9 cellular contexts compared by ENCODE assay signal in genomic region chr1:145281037-145281727, GRCh38. TPM values are rescaled to one million over a fixed set of nuclear protein-coding genes. Genes with fewer than 3 reads are reported as not detected.
DNase-seq lines count a peak whose midpoint lies in the region; ATAC-seq lines count a peak whose summit lies in the region.
"Not testable (repeated sequence)": the region's sequence is repeated elsewhere in the genome, so short reads cannot be mapped to it uniquely, and the experiment has no call there.
"Had no signal": no experiment of that assay in that cellular context is flagged by ENCODE, and none has a peak within 500 bp of the region (broad histone marks: within the 10 kb centered on the region; RNA-seq: fewer than 3 reads in every experiment).

No MANE protein-coding gene starts in this region.

- not testable (repeated sequence) for H3K36me3 ChIP-seq in mesenchymal stem cell (ENCODE audit: control insufficient read depth in 1 of 2, insufficient read depth in 2 of 2, low read depth in 1 of 2, low read length in 2 of 2)

- not testable (repeated sequence) for H3K27me3 Mint-ChIP-seq in activated CD8-positive, alpha-beta T cell treated with anti-CD3 and anti-CD28 coated beads, Interleukin-2, amount 10 ng/mL, durations not matched to agents 7 days and 5 days (ENCODE audit: low read depth)

- H2BK5ac ChIP-seq in mesenchymal stem cell (ENCODE audit: low read depth, low read length, poor library complexity, severe bottlenecking) = not testable (repeated sequence)

- H3K18ac ChIP-seq in mesenchymal stem cell (ENCODE audit: low read depth in 1 of 2, low read length in 2 of 2) = not testable (repeated sequence)

- H4K91ac ChIP-seq in mesenchymal stem cell (ENCODE audit: low read length) = not testable (repeated sequence)

- H2BK15ac ChIP-seq in mesenchymal stem cell (ENCODE audit: low read depth, poor library complexity, severe bottlenecking) = not testable (repeated sequence)

- H2AK5ac ChIP-seq in mesenchymal stem cell (ENCODE audit: low read length, severe bottlenecking) = not testable (repeated sequence)

- peak overlapping the region; percentile 94 for H3K27ac Mint-ChIP-seq in activated CD8-positive, alpha-beta T cell treated with anti-CD3 and anti-CD28 coated beads, Interleukin-2, amount 10 ng/mL, durations not matched to agents 7 days and 5 days

- peak overlapping the region; percentile 85 for H3K4me3 Mint-ChIP-seq in activated CD8-positive, alpha-beta T cell treated with anti-CD3 and anti-CD28 coated beads, Interleukin-2, amount 10 ng/mL, durations not matched to agents 7 days and 5 days

- H2BK12ac ChIP-seq in mesenchymal stem cell (ENCODE audit: low read length in 2 of 2) = not testable (repeated sequence)

- peak overlapping the region; percentile 9 for H3K27ac ChIP-seq in mesenchymal stem cell (ENCODE audit: low read length, poor library complexity, severe bottlenecking)

- peaks cover 11% of the 10 kb centered on the region for H3K4me1 Mint-ChIP-seq in activated CD8-positive, alpha-beta T cell treated with anti-CD3 and anti-CD28 coated beads, Interleukin-2, amount 10 ng/mL, durations not matched to agents 7 days and 5 days (ENCODE audit: low read depth)

- under 1% methylated on average over 18 of the region's 34 CpGs for WGBS in mesenchymal stem cell

- not testable (repeated sequence) for H3K36me3 Mint-ChIP-seq in activated CD8-positive, alpha-beta T cell treated with anti-CD3 and anti-CD28 coated beads, Interleukin-2, amount 10 ng/mL, durations not matched to agents 7 days and 5 days (ENCODE audit: low read depth)

- DNase-seq in COR-L47 (lab: John Stamatoyannopoulos, UW) (peak; percentile 88), HPDE6-E6E7 (ENCODE audit: extremely low spot score) (peak; percentile 49), NK-92 (lab: John Stamatoyannopoulos, UW; ENCODE audit: unreplicated experiment) (peak; percentile 42), ecto neural progenitor cell (ENCODE audit: low spot score) (peak; percentile 89), mesenchymal stem cell (peak; percentile 98)
- peak; percentile 93 for DNase-seq in activated CD8-positive, alpha-beta T cell treated with anti-CD3 and anti-CD28 coated beads, Interleukin-2, amount 10 ng/mL, durations not matched to agents 7 days and 5 days
- peak; percentile 76 to 88 (median 79) for DNase-seq in stimulated activated CD4-positive, alpha-beta T cell treated with anti-CD3 and anti-CD28 coated beads, TNF-alpha, amount 100 ng/mL, for 24 hours (ENCODE audit: low read depth in 3 of 3)

- not testable (repeated sequence) for H4K8ac ChIP-seq in mesenchymal stem cell (ENCODE audit: low read length)

- H3K4me3 ChIP-seq in mesenchymal stem cell (ENCODE audit: insufficient read depth in 1 of 2, low read depth in 1 of 2, low read length in 2 of 2) = peak overlapping the region in 1 of 2 experiments; percentile 77

- not testable (repeated sequence) for H3K23ac ChIP-seq in mesenchymal stem cell (ENCODE audit: low read length in 2 of 2)

- not testable (repeated sequence) for H3K14ac ChIP-seq in mesenchymal stem cell (ENCODE audit: low read length in 2 of 2)

- peak overlapping the region; percentile 35 for H3K4me2 ChIP-seq in mesenchymal stem cell (ENCODE audit: low read length, poor library complexity, severe bottlenecking)

- H3K27me3 ChIP-seq in mesenchymal stem cell (ENCODE audit: control insufficient read depth in 1 of 2, insufficient read depth in 1 of 2, low read length in 2 of 2) = not testable (repeated sequence)

- peak overlapping the region; percentile 76 for H3K9ac ChIP-seq in mesenchymal stem cell (ENCODE audit: low read length)

- peak; percentile 81 for ATAC-seq in GM21381 (IDR thresholded peaks at IDR 0.05; ENCODE audit: unreplicated experiment)
- ATAC-seq in activated CD8-positive, alpha-beta T cell treated with anti-CD3 and anti-CD28 coated beads, Interleukin-2, amount 10 ng/mL, durations not matched to agents 7 days and 5 days = peak; percentile 83

- CTCF ChIA-PET in activated CD8-positive, alpha-beta T cell treated with anti-CD3 and anti-CD28 coated beads, Interleukin-2, amount 10 ng/mL, durations not matched to agents 7 days and 5 days (lab: Charles Lee) = not testable (repeated sequence)

- H3K4ac ChIP-seq in mesenchymal stem cell (ENCODE audit: low read depth in 1 of 2, low read length in 2 of 2) = not testable (repeated sequence)

- H3K79me1 ChIP-seq in mesenchymal stem cell (replicated peaks; ENCODE audit: low read length, poor library complexity, severe bottlenecking) = not testable (repeated sequence)

- H3K4me1 ChIP-seq in mesenchymal stem cell (ENCODE audit: control insufficient read depth, insufficient read depth, low read depth, low read length) = not testable (repeated sequence)

- H2BK120ac ChIP-seq in mesenchymal stem cell (ENCODE audit: low read depth, low read length) = not testable (repeated sequence)

- POLR2A ChIA-PET in activated CD8-positive, alpha-beta T cell treated with anti-CD3 and anti-CD28 coated beads, Interleukin-2, amount 10 ng/mL, durations not matched to agents 7 days and 5 days (lab: Charles Lee) = interaction anchor here (0.6 to 1.4 kb wide), 6 partner anchors 184 to 869 kb away, joined by 3 to 31 read pairs (median 8); no protein-coding TSS in a partner anchor

- not testable (repeated sequence) for H3K9me3 Mint-ChIP-seq in activated CD8-positive, alpha-beta T cell treated with anti-CD3 and anti-CD28 coated beads, Interleukin-2, amount 10 ng/mL, durations not matched to agents 7 days and 5 days (ENCODE audit: insufficient read depth)

- not testable (repeated sequence) for H2AFZ ChIP-seq in mesenchymal stem cell (ENCODE audit: low read depth, low read length)

- H3K9me3 ChIP-seq in mesenchymal stem cell (ENCODE audit: control insufficient read depth, low read length) = not testable (repeated sequence)

RNA-seq across cellular contexts. Expression of gene PPIAL4D, which starts 39.2 kb away (rescaled TPM):
- total RNA-seq in activated CD8-positive, alpha-beta T cell treated with anti-CD3 and anti-CD28 coated beads, Interleukin-2, amount 10 ng/mL, durations not matched to agents 7 days and 5 days = not detected
- not detected for polyA plus RNA-seq in mesenchymal stem cell (2013, experiment 1 of 2)
- not detected for polyA plus RNA-seq in mesenchymal stem cell (2013, experiment 2 of 2)
- total RNA-seq: SJCRH30 had no signal

Comparison
In these comparisons a context has a peak if more than half of its experiments do, and no peak if none do; other contexts are left out.
1. DNase-seq: peak in every context shown above with its lines; median percentile 98 in mesenchymal stem cell; 93 in activated CD8-positive, alpha-beta T cell treated with anti-CD3 and anti-CD28 coated beads, Interleukin-2, amount 10 ng/mL, durations not matched to agents 7 days and 5 days; 89 in ecto neural progenitor cell; 88 in COR-L47; 79 in stimulated activated CD4-positive, alpha-beta T cell treated with anti-CD3 and anti-CD28 coated beads, TNF-alpha, amount 100 ng/mL, for 24 hours; 49 in HPDE6-E6E7; 42 in NK-92.